Comparison of ENCODE assay signal across 23 cellular contexts in genomic region chr9:136995370-136995769, GRCh38. TPM values are rescaled to one million over a fixed set of nuclear protein-coding genes. Genes with fewer than 3 reads are reported as not detected.
DNase-seq lines count a peak whose midpoint lies in the region; ATAC-seq and TF ChIP-seq lines count a peak whose summit lies in the region.
"Had no signal": no experiment of that assay in that cellular context is flagged by ENCODE, and none has a peak within 500 bp of the region (broad histone marks: within the 10 kb centered on the region; RNA-seq: fewer than 3 reads in every experiment).

No MANE protein-coding gene starts in this region.

- H3K4me1 Mint-ChIP-seq in T-helper 17 cell, result peaks cover 30% of the 10 kb centered on the region
- peaks cover 58 to 64% of the 10 kb centered on the region in 2 donors for H3K4me1 Mint-ChIP-seq in immature natural killer cell

- H3K36me3 ChIP-seq in heart left ventricle (peaks cover 0 to 9% (median 3%) of the 10 kb centered on the region in 9 donors), tibial nerve (peaks cover 0 to 15% (median 0%) of the 10 kb centered on the region in 3 donors)
- H3K36me3 ChIP-seq: ovary, tibial artery had no signal

- H3K27me3 ChIP-seq in heart left ventricle, result peaks cover 0 to 28% (median 0%) of the 10 kb centered on the region in 9 donors
- H3K27me3 ChIP-seq in tibial nerve, result no peaks in the 10 kb centered on the region
- H3K27me3 ChIP-seq: ovary had no signal

- no peak overlapping the region for H3K27ac Mint-ChIP-seq in T-helper 17 cell
- H3K27ac Mint-ChIP-seq in immature natural killer cell, result peak overlapping the region in 5 of 6 donors; percentile 35 to 99 (median 86)
- H3K27ac Mint-ChIP-seq: activated CD4-positive, alpha-beta memory T cell treated with anti-CD3 and anti-CD28 coated beads for 36 hours; activated naive CD4-positive, alpha-beta T cell treated with anti-CD3 and anti-CD28 coated beads, Interleukin-2, amount 50 U/mL, for 24 hours had no signal

- no peak for ATAC-seq in heart left ventricle
- no peak for ATAC-seq in Right ventricle myocardium superior (ENCODE audit: poor library complexity)
- ATAC-seq in T-helper 17 cell, result no peak
- ATAC-seq: activated T-cell treated with anti-CD3 and anti-CD28 coated beads, Interleukin-2, amount 50 U/mL, for 4 hours; left ventricle myocardium superior; Right ventricle myocardium inferior had no signal

- peak overlapping the region; percentile 55 for H3K4me3 Mint-ChIP-seq in T-helper 17 cell
- H3K4me3 Mint-ChIP-seq in immature natural killer cell, result peak overlapping the region; percentile 53 to 91 (median 85)
- H3K4me3 Mint-ChIP-seq: activated CD4-positive, alpha-beta memory T cell treated with anti-CD3 and anti-CD28 coated beads for 36 hours had no signal

- no peaks in the 10 kb centered on the region for H3K9me3 Mint-ChIP-seq in immature natural killer cell
- H3K9me3 Mint-ChIP-seq: activated CD4-positive, alpha-beta memory T cell treated with anti-CD3 and anti-CD28 coated beads for 36 hours; activated naive CD4-positive, alpha-beta T cell treated with anti-CD3 and anti-CD28 coated beads, Interleukin-2, amount 50 U/mL, for 24 hours; activated T-cell treated with anti-CD3 and anti-CD28 coated beads, Interleukin-2, amount 50 U/mL, for 4 hours had no signal

- 23 to 33% (median 29%) methylated on average over 9 to 29 of the region's 29 CpGs for WGBS in heart left ventricle, 4 donors
- 31 to 42% methylated on average over 5 to 28 of the region's 29 CpGs for WGBS in tibial nerve, 2 donors

- H3K36me3 Mint-ChIP-seq in T-helper 17 cell (ENCODE audit: low read depth), result no peaks in the 10 kb centered on the region
- no peaks in the 10 kb centered on the region for H3K36me3 Mint-ChIP-seq in immature natural killer cell
- H3K36me3 Mint-ChIP-seq: activated naive CD4-positive, alpha-beta T cell treated with anti-CD3 and anti-CD28 coated beads, Interleukin-2, amount 50 U/mL, for 24 hours had no signal

- peaks cover 3 to 77% (median 31%) of the 10 kb centered on the region in 12 donors for H3K4me1 ChIP-seq in heart left ventricle
- peaks cover 0 to 72% (median 58%) of the 10 kb centered on the region in 4 donors for H3K4me1 ChIP-seq in tibial nerve

- TF ChIP-seq EP300 in tibial nerve (IDR thresholded peaks at IDR 0.05), result no peak

- DNase-seq in heart left ventricle, result no peak
- DNase-seq in Right ventricle myocardium superior, result no peak
- no peak for DNase-seq in T-helper 17 cell
- DNase-seq in immature natural killer cell, result no peak
- DNase-seq in tibial nerve (ENCODE audit: low spot score in 2 of 2), result no peak
- DNase-seq in stimulated activated CD4-positive, alpha-beta T cell treated with anti-CD3 and anti-CD28 coated beads, Interleukin-2, amount 100 ng/mL, for 48 hours, result no peak
- no peak for DNase-seq in retina
- no peak for DNase-seq in activated naive CD4-positive, alpha-beta T cell (lab: John Stamatoyannopoulos, UW)
- DNase-seq: activated CD4-positive, alpha-beta memory T cell treated with anti-CD3 and anti-CD28 coated beads for 36 hours; activated T-cell treated with anti-CD3 and anti-CD28 coated beads, Interleukin-2, amount 50 U/mL, for 4 hours; H7; KG1; left ventricle myocardium superior; T-helper 1 cell had no signal

- H3K9me3 ChIP-seq in heart left ventricle (peaks cover 0 to 9% (median 0%) of the 10 kb centered on the region in 12 donors), T-helper 17 cell (ENCODE audit: control insufficient read depth, low read length, poor library complexity, severe bottlenecking) (no peaks in the 10 kb centered on the region), tibial nerve (no peaks in the 10 kb centered on the region)
- H3K9me3 ChIP-seq: ovary, tibial artery had no signal

- peak overlapping the region in 8 of 12 donors; percentile 35 to 77 (median 60) for H3K27ac ChIP-seq in heart left ventricle
- peak overlapping the region; percentile 52 to 89 (median 70) for H3K27ac ChIP-seq in tibial nerve
- H3K27ac ChIP-seq: HL-60 had no signal

- intact Hi-C loops in heart left ventricle (cut with DNase I) (loop anchor here in 1 of 10 donors (5.0 kb wide), 1 partner anchor 48 kb away; the partner anchor contains the start of gene C8G), Right ventricle myocardium superior (cut with DNase I) (no loop called here)

- peak overlapping the region in 11 of 12 donors; percentile 21 to 53 (median 35) for H3K4me3 ChIP-seq in heart left ventricle
- H3K4me3 ChIP-seq in tibial nerve, result peak overlapping the region in 3 of 4 donors; percentile 1 to 38 (median 17)
- H3K4me3 ChIP-seq: ovary had no signal

- no peak for TF ChIP-seq POLR2A in heart left ventricle (IDR thresholded peaks at IDR 0.05)
- no peak for TF ChIP-seq POLR2A in tibial nerve (IDR thresholded peaks at IDR 0.05)

- TF ChIP-seq CTCF in heart left ventricle (IDR thresholded peaks at IDR 0.05), result no peak
- TF ChIP-seq CTCF in tibial nerve (IDR thresholded peaks at IDR 0.05), result no peak

- H3K27me3 Mint-ChIP-seq in T-helper 17 cell (no peaks in the 10 kb centered on the region), immature natural killer cell (ENCODE audit: low read depth in 3 of 3) (peaks cover 18 to 47% (median 30%) of the 10 kb centered on the region in 3 donors)
- H3K27me3 Mint-ChIP-seq: activated naive CD4-positive, alpha-beta T cell treated with anti-CD3 and anti-CD28 coated beads, Interleukin-2, amount 50 U/mL, for 24 hours had no signal

RNA-seq across cellular contexts. Expression of gene CLIC3, which starts 1.0 kb away (rescaled TPM):
- total RNA-seq in heart left ventricle, result 10 to 100 TPM in 1 of 9 donors, 1 to 10 TPM in 8; 1.5 to 16.7 (median 5.0) TPM
- 10 to 100 TPM in 1 of 2 donors, 1 to 10 TPM in 1; 3.9 to 11.3 TPM for polyA plus RNA-seq in heart left ventricle
- 2.7 TPM for total RNA-seq in Right ventricle myocardium superior
- 1 to 10 TPM; 1.9 to 2.1 TPM for total RNA-seq in T-helper 17 cell
- polyA plus RNA-seq in immature natural killer cell, result 100 to 1,000 TPM; 673 to 911 (median 762) TPM
- 100 to 1,000 TPM in 1 of 4 donors, 10 to 100 TPM in 2, 1 to 10 TPM in 1; 1.2 to 120 (median 38.0) TPM for total RNA-seq in tibial nerve
- total RNA-seq: dermis microvascular lymphatic vessel endothelial cell, H7 had no signal

RNA-seq across cellular contexts. Expression of gene PAXX, which starts 3.1 kb away (rescaled TPM):
- 10 to 100 TPM; 15.0 to 35.3 (median 19.4) TPM for total RNA-seq in heart left ventricle
- polyA plus RNA-seq in heart left ventricle, result 10 to 100 TPM; 31.2 to 57.3 TPM
- 19.4 TPM for total RNA-seq in Right ventricle myocardium superior
- 10 to 100 TPM; 85.7 to 89.9 TPM for total RNA-seq in T-helper 17 cell
- 100 to 1,000 TPM; 135 to 207 (median 182) TPM for polyA plus RNA-seq in immature natural killer cell
- total RNA-seq in tibial nerve, result 100 to 1,000 TPM in 1 of 4 donors, 10 to 100 TPM in 3; 65.7 to 142 (median 68.9) TPM

RNA-seq across cellular contexts. Expression of gene LCNL1, which starts 12.6 kb away (rescaled TPM):
- total RNA-seq in heart left ventricle (10 to 100 TPM in 2 of 9 donors, 1 to 10 TPM in 5, under 1 TPM in 2; 0.16 to 14.9 (median 2.7) TPM), Right ventricle myocardium superior (9.7 TPM), T-helper 17 cell (1 to 10 TPM in 1 of 2 donors, under 1 TPM in 1; 0.96 to 2.9 TPM), tibial nerve (10 to 100 TPM; 14.7 to 86.3 (median 64.3) TPM)
- polyA plus RNA-seq in heart left ventricle (1 to 10 TPM in 1 of 2 donors, under 1 TPM in 1; 0.14 to 5.8 TPM), immature natural killer cell (not detected)
- total RNA-seq: activated CD4-positive, alpha-beta memory T cell treated with anti-CD3 and anti-CD28 coated beads for 36 hours; activated T-cell treated with anti-CD3 and anti-CD28 coated beads, Interleukin-2, amount 50 U/mL, for 4 hours; bronchial epithelial cell; dermis microvascular lymphatic vessel endothelial cell; epithelial cell of proximal tubule; NCI-H460 had no signal

RNA-seq across cellular contexts. Expression of gene PTGDS, which starts 18.1 kb away (rescaled TPM):
- total RNA-seq in heart left ventricle, result 1,000 to 10,000 TPM; 1,152 to 4,769 (median 3,109) TPM
- 1,000 to 10,000 TPM; 2,982 to 5,295 TPM for polyA plus RNA-seq in heart left ventricle
- total RNA-seq in Right ventricle myocardium superior, result 6,152 TPM
- total RNA-seq in T-helper 17 cell, result 100 to 1,000 TPM in 1 of 2 donors, 10 to 100 TPM in 1; 21.4 to 166 TPM
- polyA plus RNA-seq in immature natural killer cell, result 100 to 1,000 TPM in 2 of 3 donors, 10 to 100 TPM in 1; 93.2 to 201 (median 164) TPM
- total RNA-seq in tibial nerve, result 1,000 to 10,000 TPM; 1,059 to 8,972 (median 6,550) TPM
- total RNA-seq: activated CD4-positive, alpha-beta memory T cell treated with anti-CD3 and anti-CD28 coated beads for 36 hours; epithelial cell of proximal tubule; NCI-H460 had no signal

RNA-seq across cellular contexts. Expression of gene ABCA2, which starts 32.7 kb away (rescaled TPM):
- 10 to 100 TPM; 19.1 to 44.3 (median 33.4) TPM for total RNA-seq in heart left ventricle
- polyA plus RNA-seq in heart left ventricle, result 10 to 100 TPM; 13.1 to 30.6 TPM
- total RNA-seq in Right ventricle myocardium superior, result 26.7 TPM
- 100 to 1,000 TPM; 120 to 131 TPM for total RNA-seq in T-helper 17 cell
- 10 to 100 TPM in 1 of 3 donors, 1 to 10 TPM in 2; 2.2 to 34.5 (median 6.3) TPM for polyA plus RNA-seq in immature natural killer cell
- total RNA-seq in tibial nerve, result 100 to 1,000 TPM; 136 to 291 (median 196) TPM
